Comparison of ENCODE assay signal across 1 cellular context in the genomic region with DNA sequence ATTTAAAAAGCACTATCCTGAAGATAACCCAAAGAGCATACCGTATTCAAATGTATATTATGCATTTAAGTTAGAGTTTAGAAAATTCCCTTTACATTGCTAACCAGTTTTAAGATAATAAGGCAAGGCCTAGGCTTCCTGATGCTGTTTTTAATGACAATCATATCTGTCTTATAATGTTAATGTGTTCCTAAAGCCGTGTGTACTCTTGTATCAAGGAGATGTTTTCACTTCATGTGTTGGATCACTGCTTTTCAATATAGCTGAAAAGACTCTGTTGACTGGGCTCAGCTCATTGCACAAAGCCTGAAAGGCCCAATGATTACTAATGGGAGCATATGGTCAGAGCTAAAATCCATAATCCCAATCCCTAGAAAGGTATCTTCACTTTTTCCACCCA.
TF ChIP-seq lines count a peak whose summit lies in the region.

No MANE protein-coding gene starts in this region.

TF ChIP-seq in GM23338, 12 proteins besides CTCF, POLR2A, EP300 and RAD21 (continued from another document):
- TF ChIP-seq, protein P1, sequence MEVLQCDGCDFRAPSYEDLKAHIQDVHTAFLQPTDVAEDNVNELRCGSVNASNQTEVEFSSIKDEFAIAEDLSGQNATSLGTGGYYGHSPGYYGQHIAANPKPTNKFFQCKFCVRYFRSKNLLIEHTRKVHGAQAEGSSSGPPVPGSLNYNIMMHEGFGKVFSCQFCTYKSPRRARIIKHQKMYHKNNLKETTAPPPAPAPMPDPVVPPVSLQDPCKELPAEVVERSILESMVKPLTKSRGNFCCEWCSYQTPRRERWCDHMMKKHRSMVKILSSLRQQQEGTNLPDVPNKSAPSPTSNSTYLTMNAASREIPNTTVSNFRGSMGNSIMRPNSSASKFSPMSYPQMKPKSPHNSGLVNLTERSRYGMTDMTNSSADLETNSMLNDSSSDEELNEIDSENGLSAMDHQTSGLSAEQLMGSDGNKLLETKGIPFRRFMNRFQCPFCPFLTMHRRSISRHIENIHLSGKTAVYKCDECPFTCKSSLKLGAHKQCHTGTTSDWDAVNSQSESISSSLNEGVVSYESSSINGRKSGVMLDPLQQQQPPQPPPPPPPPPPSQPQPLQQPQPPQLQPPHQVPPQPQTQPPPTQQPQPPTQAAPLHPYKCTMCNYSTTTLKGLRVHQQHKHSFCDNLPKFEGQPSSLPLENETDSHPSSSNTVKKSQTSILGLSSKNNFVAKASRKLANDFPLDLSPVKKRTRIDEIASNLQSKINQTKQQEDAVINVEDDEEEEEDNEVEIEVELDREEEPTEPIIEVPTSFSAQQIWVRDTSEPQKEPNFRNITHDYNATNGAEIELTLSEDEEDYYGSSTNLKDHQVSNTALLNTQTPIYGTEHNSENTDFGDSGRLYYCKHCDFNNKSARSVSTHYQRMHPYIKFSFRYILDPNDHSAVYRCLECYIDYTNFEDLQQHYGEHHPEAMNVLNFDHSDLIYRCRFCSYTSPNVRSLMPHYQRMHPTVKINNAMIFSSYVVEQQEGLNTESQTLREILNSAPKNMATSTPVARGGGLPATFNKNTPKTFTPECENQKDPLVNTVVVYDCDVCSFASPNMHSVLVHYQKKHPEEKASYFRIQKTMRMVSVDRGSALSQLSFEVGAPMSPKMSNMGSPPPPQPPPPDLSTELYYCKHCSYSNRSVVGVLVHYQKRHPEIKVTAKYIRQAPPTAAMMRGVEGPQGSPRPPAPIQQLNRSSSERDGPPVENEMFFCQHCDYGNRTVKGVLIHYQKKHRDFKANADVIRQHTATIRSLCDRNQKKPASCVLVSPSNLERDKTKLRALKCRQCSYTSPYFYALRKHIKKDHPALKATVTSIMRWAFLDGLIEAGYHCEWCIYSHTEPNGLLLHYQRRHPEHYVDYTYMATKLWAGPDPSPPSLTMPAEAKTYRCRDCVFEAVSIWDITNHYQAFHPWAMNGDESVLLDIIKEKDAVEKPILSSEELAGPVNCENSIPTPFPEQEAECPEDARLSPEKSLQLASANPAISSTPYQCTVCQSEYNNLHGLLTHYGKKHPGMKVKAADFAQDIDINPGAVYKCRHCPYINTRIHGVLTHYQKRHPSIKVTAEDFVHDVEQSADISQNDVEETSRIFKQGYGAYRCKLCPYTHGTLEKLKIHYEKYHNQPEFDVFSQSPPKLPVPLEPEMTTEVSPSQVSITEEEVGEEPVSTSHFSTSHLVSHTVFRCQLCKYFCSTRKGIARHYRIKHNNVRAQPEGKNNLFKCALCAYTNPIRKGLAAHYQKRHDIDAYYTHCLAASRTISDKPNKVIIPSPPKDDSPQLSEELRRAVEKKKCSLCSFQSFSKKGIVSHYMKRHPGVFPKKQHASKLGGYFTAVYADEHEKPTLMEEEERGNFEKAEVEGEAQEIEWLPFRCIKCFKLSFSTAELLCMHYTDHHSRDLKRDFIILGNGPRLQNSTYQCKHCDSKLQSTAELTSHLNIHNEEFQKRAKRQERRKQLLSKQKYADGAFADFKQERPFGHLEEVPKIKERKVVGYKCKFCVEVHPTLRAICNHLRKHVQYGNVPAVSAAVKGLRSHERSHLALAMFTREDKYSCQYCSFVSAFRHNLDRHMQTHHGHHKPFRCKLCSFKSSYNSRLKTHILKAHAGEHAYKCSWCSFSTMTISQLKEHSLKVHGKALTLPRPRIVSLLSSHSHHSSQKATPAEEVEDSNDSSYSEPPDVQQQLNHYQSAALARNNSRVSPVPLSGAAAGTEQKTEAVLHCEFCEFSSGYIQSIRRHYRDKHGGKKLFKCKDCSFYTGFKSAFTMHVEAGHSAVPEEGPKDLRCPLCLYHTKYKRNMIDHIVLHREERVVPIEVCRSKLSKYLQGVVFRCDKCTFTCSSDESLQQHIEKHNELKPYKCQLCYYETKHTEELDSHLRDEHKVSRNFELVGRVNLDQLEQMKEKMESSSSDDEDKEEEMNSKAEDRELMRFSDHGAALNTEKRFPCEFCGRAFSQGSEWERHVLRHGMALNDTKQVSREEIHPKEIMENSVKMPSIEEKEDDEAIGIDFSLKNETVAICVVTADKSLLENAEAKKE (CRISPR knock-in tag; IDR thresholded peaks at IDR 0.05), result no peak
- no peak for TF ChIP-seq STAT1 (IDR thresholded peaks at IDR 0.05; ENCODE audit: unreplicated experiment)
- no peak for TF ChIP-seq CREB1 (CRISPR knock-in tag; IDR thresholded peaks at IDR 0.05; ENCODE audit: low read depth)
- no peak for TF ChIP-seq EZH2phosphoT487 (IDR thresholded peaks at IDR 0.05; ENCODE audit: unreplicated experiment)
- TF ChIP-seq ETS1 (IDR thresholded peaks at IDR 0.05), result no peak
- TF ChIP-seq JUNB (IDR thresholded peaks at IDR 0.05; ENCODE audit: unreplicated experiment), result no peak
- no peak for TF ChIP-seq ZNF114 (CRISPR knock-in tag; IDR thresholded peaks at IDR 0.05)
- no peak for TF ChIP-seq POLR2AphosphoS5 (IDR thresholded peaks at IDR 0.05; ENCODE audit: low read depth)
